In the genomic region with DNA sequence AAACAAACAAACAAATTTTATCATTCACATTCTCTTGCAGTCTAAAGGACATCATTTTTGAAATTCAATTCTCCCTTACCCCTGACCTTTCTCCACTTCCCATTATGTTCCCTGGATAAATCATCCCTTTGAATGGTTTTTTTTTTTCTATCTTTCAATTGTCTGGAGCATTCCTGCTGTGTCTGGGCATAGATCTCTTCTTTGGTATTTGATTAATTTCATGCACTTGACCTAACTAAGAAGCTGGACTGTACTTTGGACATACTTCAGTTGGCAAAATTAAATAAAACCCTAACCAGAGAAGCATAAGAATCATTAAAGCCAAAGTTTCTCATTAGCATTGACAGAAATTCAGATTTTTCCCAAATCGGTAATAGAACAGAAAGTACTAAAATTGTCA, we compare ENCODE assay signal across 13 cellular contexts.
A peak's percentile ranks its signal among the peaks of the same experiment; 100 is the strongest.
DNase-seq lines count a peak whose midpoint lies in the region; ATAC-seq and TF ChIP-seq lines count a peak whose summit lies in the region.
"Had no signal": no experiment of that assay in that cellular context is flagged by ENCODE, and none has a peak within 500 bp of the region (broad histone marks: within the 10 kb centered on the region; RNA-seq: fewer than 3 reads in every experiment).

No MANE protein-coding gene starts in this region.

- H3K4me3 ChIP-seq in adrenal gland (no peak overlapping the region), neural progenitor cell (no peak overlapping the region), gastroesophageal sphincter (no peak overlapping the region)
- H3K4me3 ChIP-seq: BLaER1, GM23248 had no signal

- peaks cover 3% of the 10 kb centered on the region for H3K27me3 Mint-ChIP-seq in brain
- H3K27me3 Mint-ChIP-seq in neural progenitor cell (ENCODE audit: insufficient read depth, low read depth), result no peaks in the 10 kb centered on the region

- peaks cover 24 to 50% of the 10 kb centered on the region in 2 donors for H3K4me1 ChIP-seq in adrenal gland (replicated peaks in 1 of 2)
- no peaks in the 10 kb centered on the region for H3K4me1 ChIP-seq in neural progenitor cell
- H3K4me1 ChIP-seq in gastroesophageal sphincter, result no peaks in the 10 kb centered on the region
- H3K4me1 ChIP-seq: BLaER1 had no signal

- H3K27ac Mint-ChIP-seq in brain (peak overlapping the region in 3 of 5 experiments; percentile 2 to 55 (median 12)), neural progenitor cell (peak overlapping the region; percentile 45)

- TF ChIP-seq CTCF in adrenal gland (IDR thresholded peaks at IDR 0.05) (no peak), brain (conservative IDR thresholded peaks at IDR 0.05) (no peak), neural progenitor cell (IDR thresholded peaks at IDR 0.05) (no peak), gastroesophageal sphincter (IDR thresholded peaks at IDR 0.05) (no peak)

- peaks cover 0 to 6% (median 0%) of the 10 kb centered on the region in 5 experiments for H3K9me3 Mint-ChIP-seq in brain
- H3K9me3 Mint-ChIP-seq in neural progenitor cell, result peaks cover 2% of the 10 kb centered on the region

- H3K9me3 ChIP-seq in adrenal gland (replicated peaks in 1 of 3) (no peaks in the 10 kb centered on the region), neural progenitor cell (ENCODE audit: low read depth) (no peaks in the 10 kb centered on the region), gastroesophageal sphincter (no peaks in the 10 kb centered on the region)
- H3K9me3 ChIP-seq: BLaER1 had no signal

- TF ChIP-seq POLR2A in adrenal gland (IDR thresholded peaks at IDR 0.05), result no peak
- TF ChIP-seq POLR2A in gastroesophageal sphincter (IDR thresholded peaks at IDR 0.05), result no peak

- TF ChIP-seq EP300 in gastroesophageal sphincter (IDR thresholded peaks at IDR 0.05), result no peak

- H3F3A ChIP-seq in neural progenitor cell (ENCODE audit: low read depth), result no peaks in the 10 kb centered on the region

- no peaks in the 10 kb centered on the region for H3K36me3 ChIP-seq in adrenal gland (replicated peaks in 1 of 2)
- no peaks in the 10 kb centered on the region for H3K36me3 ChIP-seq in neural progenitor cell
- H3K36me3 ChIP-seq in gastroesophageal sphincter, result no peaks in the 10 kb centered on the region
- H3K36me3 ChIP-seq: BLaER1 had no signal

- intact Hi-C loops in adrenal gland (cut with DNase I), result no loop called here

- H3K27me3 ChIP-seq in adrenal gland (no peaks in the 10 kb centered on the region), neural progenitor cell (no peaks in the 10 kb centered on the region), gastroesophageal sphincter (no peaks in the 10 kb centered on the region)
- H3K27me3 ChIP-seq: BLaER1 had no signal

- no peaks in the 10 kb centered on the region for H3K79me2 ChIP-seq in neural progenitor cell (ENCODE audit: low read depth)

- H3K4me2 ChIP-seq in neural progenitor cell, result no peak overlapping the region
- H3K4me2 ChIP-seq: BLaER1 had no signal

- H3K9ac ChIP-seq in neural progenitor cell, result no peak overlapping the region
- H3K9ac ChIP-seq: BLaER1, GM23248 had no signal

- peaks cover 13% of the 10 kb centered on the region for H3K4me1 Mint-ChIP-seq in brain
- H3K4me1 Mint-ChIP-seq in neural progenitor cell, result peaks cover 20% of the 10 kb centered on the region

- ATAC-seq in gastroesophageal sphincter (no peak), HG02588 (IDR thresholded peaks at IDR 0.05; ENCODE audit: unreplicated experiment) (no peak), GM21825 (IDR thresholded peaks at IDR 0.05; ENCODE audit: unreplicated experiment) (no peak)

- no peak overlapping the region for H2AFZ ChIP-seq in neural progenitor cell (replicated peaks)
- H2AFZ ChIP-seq: GM23248 had no signal

- H3K36me3 Mint-ChIP-seq in brain, result no peaks in the 10 kb centered on the region
- H3K36me3 Mint-ChIP-seq in neural progenitor cell, result no peaks in the 10 kb centered on the region

- H3K27ac ChIP-seq in adrenal gland (peak overlapping the region in 4 of 5 donors; percentile 7 to 36 (median 22)), neural progenitor cell (no peak overlapping the region), gastroesophageal sphincter (no peak overlapping the region)
- H3K27ac ChIP-seq: BLaER1, GM23248 had no signal

- DNase-seq in NCI-H2227 (lab: John Stamatoyannopoulos, UW; ENCODE audit: unreplicated experiment), result peak; percentile 1
- no peak for DNase-seq in adrenal gland
- DNase-seq in neural progenitor cell (ENCODE audit: low spot score), result no peak
- no peak for DNase-seq in midbrain (lab: John Stamatoyannopoulos, UW)
- DNase-seq: 8988T, AML-193, DMS53, GM23248 had no signal

- 27 to 47% (median 40%) methylated on average over 1 of the region's 1 CpG for WGBS in adrenal gland, 4 donors
- 71 to 89% methylated on average over 1 of the region's 1 CpG for WGBS in gastroesophageal sphincter (ENCODE audit: low coverage in 1 of 2), 2 donors

- H4K20me1 ChIP-seq in neural progenitor cell (ENCODE audit: low read depth), result no peaks in the 10 kb centered on the region
- H4K20me1 ChIP-seq: BLaER1 had no signal

- H3K4me3 Mint-ChIP-seq in brain, result no peak overlapping the region
- H3K4me3 Mint-ChIP-seq in neural progenitor cell, result no peak overlapping the region

Comparison
In these comparisons a context has a peak if more than half of its experiments do, and no peak if none do; other contexts are left out.
1. H3K27ac ChIP-seq: peak in adrenal gland (4 of 5); none in neural progenitor cell (single experiment) and gastroesophageal sphincter (0 of 4).